13 cellular contexts compared by ENCODE assay signal in genomic region chr4:80097395-80098177, GRCh38. TPM values are rescaled to one million over a fixed set of nuclear protein-coding genes. Genes with fewer than 3 reads are reported as not detected.
A peak's percentile ranks its signal among the peaks of the same experiment; 100 is the strongest.
DNase-seq lines count a peak whose midpoint lies in the region; ATAC-seq and TF ChIP-seq lines count a peak whose summit lies in the region.
"Had no signal": no experiment of that assay in that cellular context is flagged by ENCODE, and none has a peak within 500 bp of the region (broad histone marks: within the 10 kb centered on the region; RNA-seq: fewer than 3 reads in every experiment).

No MANE protein-coding gene starts in this region.

- TF ChIP-seq POLR2A in lower leg skin (IDR thresholded peaks at IDR 0.05), result no peak

- intact Hi-C loops in lower leg skin (cut with DNase I; ENCODE audit: low total_unique reads), result no loop called here

- ATAC-seq in HG02981 (IDR thresholded peaks at IDR 0.05; ENCODE audit: unreplicated experiment), result no peak

- DNase-seq in AG08395 (ENCODE audit: low spot score) (peak; percentile 86), LHCN-M2 (ENCODE audit: low read depth) (peak; percentile 94), cardiac fibroblast (ENCODE audit: low read depth in 2 of 2) (peak; percentile 79 to 96), lower leg skin (ENCODE audit: low spot score in 2 of 2) (peak; percentile 70 to 92), KG1 (lab: John Stamatoyannopoulos, UW) (no peak)
- no peak for DNase-seq in activated CD8-positive, alpha-beta memory T cell treated with anti-CD3 and anti-CD28 coated beads, Interleukin-2, amount 50 U/mL, for 48 hours
- no peak for DNase-seq in activated T-cell treated with anti-CD3 and anti-CD28 coated beads, Interleukin-2, amount 50 U/mL, for 1 hour
- DNase-seq: activated CD4-positive, alpha-beta T cell treated with anti-CD3 and anti-CD28 coated beads for 48 hours; activated naive CD8-positive, alpha-beta T cell treated with anti-CD3 and anti-CD28 coated beads, Interleukin-2, amount 10 ng/mL, durations not matched to agents 7 days and 5 days; C1 segment of cervical spinal cord; mesendoderm; NCI-H1048 had no signal

- H3K4me3 ChIP-seq in cardiac fibroblast (replicated peaks in 1 of 2; ENCODE audit: low read depth in 2 of 2, low read length in 2 of 2) (no peak overlapping the region), lower leg skin (ENCODE audit: low read depth, poor library complexity, severe bottlenecking) (no peak overlapping the region)

- TF ChIP-seq CTCF in cardiac fibroblast (IDR thresholded peaks at IDR 0.05; ENCODE audit: low read depth, low read length) (no peak), lower leg skin (IDR thresholded peaks at IDR 0.05) (no peak)

- 12 to 21% methylated on average over 4 of the region's 4 CpGs for WGBS in lower leg skin, 2 donors

RNA-seq across cellular contexts. Expression of gene ANTXR2, which starts 24.6 kb away (rescaled TPM):
- total RNA-seq in LHCN-M2 (2014; rRNA removed), result 204 and 216 TPM in 2 replicates
- 71.8 TPM for polyA plus RNA-seq in LHCN-M2 (2012)
- total RNA-seq in lower leg skin, result 10 to 100 TPM; 14.4 to 25.2 (median 19.6) TPM

Comparison
In these comparisons a context has a peak if more than half of its experiments do, and no peak if none do; other contexts are left out.
1. DNase-seq: peak in AG08395 (single experiment), LHCN-M2 (single experiment), cardiac fibroblast (2 of 2) and lower leg skin (2 of 2); none in KG1 (single experiment), activated CD8-positive, alpha-beta memory T cell treated with anti-CD3 and anti-CD28 coated beads, Interleukin-2, amount 50 U/mL, for 48 hours (single experiment) and activated T-cell treated with anti-CD3 and anti-CD28 coated beads, Interleukin-2, amount 50 U/mL, for 1 hour (single experiment).